14 cellular contexts compared by ENCODE assay signal in the genomic region with DNA sequence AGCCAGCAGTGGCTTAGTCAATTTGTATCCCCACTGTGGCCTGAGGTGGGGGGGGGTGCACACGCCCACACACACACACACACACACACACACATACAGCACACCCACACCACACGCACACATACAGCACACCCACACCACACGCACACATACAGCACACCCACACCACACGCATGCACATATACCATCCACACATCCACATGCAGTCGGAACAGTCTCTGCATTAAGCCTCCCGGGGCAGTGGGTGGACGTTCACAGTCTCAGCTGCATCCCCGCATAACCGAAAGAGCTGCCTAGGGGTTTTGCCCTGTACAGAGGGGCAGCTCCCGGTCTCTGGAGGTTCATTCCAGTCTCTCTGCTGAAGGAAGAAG.
DNase-seq lines count a peak whose midpoint lies in the region; ATAC-seq and TF ChIP-seq lines count a peak whose summit lies in the region.
"Had no signal": no experiment of that assay in that cellular context is flagged by ENCODE, and none has a peak within 500 bp of the region (broad histone marks: within the 10 kb centered on the region; RNA-seq: fewer than 3 reads in every experiment).

No MANE protein-coding gene starts in this region.

- CTCF ChIA-PET in HEK293 (lab: Yijun Ruan, JAX): no interaction called here

- H3K27ac Mint-ChIP-seq in activated naive CD8-positive, alpha-beta T cell treated with anti-CD3 and anti-CD28 coated beads for 36 hours: peak overlapping the region; percentile 81
- H3K27ac Mint-ChIP-seq in nephron progenitor cell: peak overlapping the region; percentile 66
- H3K27ac Mint-ChIP-seq: immature natural killer cell, T-cell had no signal

- H2AFZ ChIP-seq in DND-41 (ENCODE audit: low read depth, low read length): no peak overlapping the region

- H3K36me3 ChIP-seq in DND-41 (ENCODE audit: insufficient read depth, low read length): no peaks in the 10 kb centered on the region
- H3K36me3 ChIP-seq in HEK293 (ENCODE audit: control insufficient read depth in 2 of 2, insufficient read depth in 1 of 2, low read length in 2 of 2): no peaks in the 10 kb centered on the region

- no peaks in the 10 kb centered on the region for H3K36me3 Mint-ChIP-seq in activated naive CD8-positive, alpha-beta T cell treated with anti-CD3 and anti-CD28 coated beads for 36 hours
- H3K36me3 Mint-ChIP-seq in nephron progenitor cell (ENCODE audit: low read depth): no peaks in the 10 kb centered on the region
- H3K36me3 Mint-ChIP-seq: immature natural killer cell, T-cell had no signal

- peaks cover 12% of the 10 kb centered on the region for H3K4me1 Mint-ChIP-seq in activated naive CD8-positive, alpha-beta T cell treated with anti-CD3 and anti-CD28 coated beads for 36 hours
- H3K4me1 Mint-ChIP-seq in nephron progenitor cell: peaks cover 77% of the 10 kb centered on the region
- H3K4me1 Mint-ChIP-seq: immature natural killer cell had no signal

- no peaks in the 10 kb centered on the region for H3K79me2 ChIP-seq in DND-41 (ENCODE audit: insufficient read depth, low read length)

- H3K4me3 Mint-ChIP-seq in activated naive CD8-positive, alpha-beta T cell treated with anti-CD3 and anti-CD28 coated beads for 36 hours: peak overlapping the region; percentile 1
- peak overlapping the region; percentile 12 for H3K4me3 Mint-ChIP-seq in nephron progenitor cell
- H3K4me3 Mint-ChIP-seq: immature natural killer cell had no signal

- TF ChIP-seq CTCF in DND-41 (IDR thresholded peaks at IDR 0.05; ENCODE audit: borderline replicate concordance, extremely low read depth, low read length, poor library complexity, severe bottlenecking) (no peak), HEK293 (tag by site-specific recombination; IDR thresholded peaks at IDR 0.05) (no peak), nephron progenitor cell (IDR thresholded peaks at IDR 0.05) (no peak)

- H3K4me3 ChIP-seq in DND-41 (ENCODE audit: low read depth in 1 of 2, low read length in 2 of 2) (no peak overlapping the region), HEK293 (ENCODE audit: low read depth, low read length) (no peak overlapping the region)

- DNase-seq in DND-41: no peak
- DNase-seq in activated naive CD8-positive, alpha-beta T cell treated with anti-CD3 and anti-CD28 coated beads for 36 hours: no peak
- no peak for DNase-seq in nephron progenitor cell
- DNase-seq in NCI-H1417 (lab: John Stamatoyannopoulos, UW): no peak
- DNase-seq: amygdala, immature natural killer cell, T-cell had no signal

- POLR2A ChIA-PET in HEK293 (lab: Yijun Ruan, JAX): interaction anchor here (0.6 to 1.1 kb wide), 2 partner anchors 14 to 29 kb away, joined by 3 to 6 read pairs; no protein-coding TSS in a partner anchor

- H3K27me3 Mint-ChIP-seq in activated naive CD8-positive, alpha-beta T cell treated with anti-CD3 and anti-CD28 coated beads for 36 hours: peaks cover 21% of the 10 kb centered on the region
- peaks cover 17% of the 10 kb centered on the region for H3K27me3 Mint-ChIP-seq in nephron progenitor cell (ENCODE audit: low read depth, poor library complexity)
- H3K27me3 Mint-ChIP-seq: T-cell had no signal

- no peaks in the 10 kb centered on the region for H4K20me1 ChIP-seq in DND-41 (ENCODE audit: insufficient read depth, low read length)

- peak overlapping the region; percentile 21; the same call in 1 of the 2 replicates for H3K4me2 ChIP-seq in DND-41 (ENCODE audit: insufficient read depth, low read length)

- no peaks in the 10 kb centered on the region for H3K9me3 Mint-ChIP-seq in activated naive CD8-positive, alpha-beta T cell treated with anti-CD3 and anti-CD28 coated beads for 36 hours
- no peaks in the 10 kb centered on the region for H3K9me3 Mint-ChIP-seq in nephron progenitor cell
- H3K9me3 Mint-ChIP-seq: immature natural killer cell, T-cell had no signal

- peak overlapping the region; percentile 77; the same call in 1 of the 2 replicates for H3K27ac ChIP-seq in DND-41 (ENCODE audit: low read length)
- no peak overlapping the region; the same call in 1 of the 2 replicates for H3K27ac ChIP-seq in HEK293 (ENCODE audit: extremely low read depth, low read depth, low read length)
- H3K27ac ChIP-seq: C4-2B, foreskin keratinocyte had no signal

- peaks cover 26% of the 10 kb centered on the region for H3K4me1 ChIP-seq in DND-41 (ENCODE audit: insufficient read depth, low read length)
- H3K4me1 ChIP-seq in HEK293 (ENCODE audit: control insufficient read depth, insufficient read depth, low read length): peaks cover 4% of the 10 kb centered on the region; the same call in 1 of the 2 replicates
- H3K4me1 ChIP-seq: foreskin keratinocyte had no signal

- H3K27me3 ChIP-seq in DND-41 (ENCODE audit: insufficient read depth, low read length, poor library complexity): no peaks in the 10 kb centered on the region
- H3K27me3 ChIP-seq: foreskin keratinocyte had no signal

- H3K9me3 ChIP-seq in DND-41 (ENCODE audit: insufficient read depth, low read length, severe bottlenecking) (no peaks in the 10 kb centered on the region), HEK293 (ENCODE audit: control insufficient read depth, insufficient read depth, low read depth, low read length) (no peaks in the 10 kb centered on the region)

- peak overlapping the region; percentile 27 for H3K9ac ChIP-seq in DND-41 (ENCODE audit: low read depth, low read length)

- ATAC-seq in DND-41 (ENCODE audit: insufficient read depth, low read depth) (peak; percentile 46), HG03354 (IDR thresholded peaks at IDR 0.05; ENCODE audit: poor library complexity, severe bottlenecking, unreplicated experiment) (no peak), GM19351 (IDR thresholded peaks at IDR 0.05; ENCODE audit: unreplicated experiment) (no peak), GM21737 (IDR thresholded peaks at IDR 0.05; ENCODE audit: unreplicated experiment) (no peak)
- ATAC-seq: foreskin keratinocyte, right cardiac atrium, T-cell had no signal

TF ChIP-seq in HEK293, 187 proteins besides CTCF, POLR2A, EP300 and RAD21 (continues in another document):
- TF ChIP-seq ZNF169 (tag by site-specific recombination; IDR thresholded peaks at IDR 0.05) (no peak), KLF9 (tag by site-specific recombination; IDR thresholded peaks at IDR 0.05; ENCODE audit: low read depth) (peak; percentile 39; the same call in 1 of the 2 replicates), ZBTB20 (tag by site-specific recombination; IDR thresholded peaks at IDR 0.05) (no peak), YY2 (tag by site-specific recombination; IDR thresholded peaks at IDR 0.05) (no peak), ZNF843 (tag by site-specific recombination; IDR thresholded peaks at IDR 0.05) (no peak), ZNF324 (tag by site-specific recombination; IDR thresholded peaks at IDR 0.05) (no peak), ZNF560 (tag by site-specific recombination; IDR thresholded peaks at IDR 0.05; ENCODE audit: borderline replicate concordance) (no peak), ZNF302 (tag by site-specific recombination; IDR thresholded peaks at IDR 0.05; ENCODE audit: low read depth) (no peak), EGR2 (tag by site-specific recombination; IDR thresholded peaks at IDR 0.05; ENCODE audit: low read depth) (peak; percentile 98), ZFHX2 (tag by site-specific recombination; conservative IDR thresholded peaks at IDR 0.05) (peak; percentile 99), ZNF701 (tag by site-specific recombination; IDR thresholded peaks at IDR 0.05) (no peak), ZNF184 (tag by site-specific recombination; IDR thresholded peaks at IDR 0.05) (no peak), ZBTB7A (tag by site-specific recombination; IDR thresholded peaks at IDR 0.05; ENCODE audit: low read depth) (no peak), BCL6B (tag by site-specific recombination; IDR thresholded peaks at IDR 0.05) (no peak)
- TF ChIP-seq, protein P1, sequence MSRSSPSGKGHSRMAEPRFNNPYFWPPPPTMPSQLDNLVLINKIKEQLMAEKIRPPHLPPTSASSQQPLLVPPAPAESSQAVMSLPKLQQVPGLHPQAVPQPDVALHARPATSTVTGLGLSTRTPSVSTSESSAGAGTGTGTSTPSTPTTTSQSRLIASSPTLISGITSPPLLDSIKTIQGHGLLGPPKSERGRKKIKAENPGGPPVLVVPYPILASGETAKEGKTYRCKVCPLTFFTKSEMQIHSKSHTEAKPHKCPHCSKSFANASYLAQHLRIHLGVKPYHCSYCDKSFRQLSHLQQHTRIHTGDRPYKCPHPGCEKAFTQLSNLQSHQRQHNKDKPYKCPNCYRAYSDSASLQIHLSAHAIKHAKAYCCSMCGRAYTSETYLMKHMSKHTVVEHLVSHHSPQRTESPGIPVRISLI (tag by site-specific recombination; IDR thresholded peaks at IDR 0.05): no peak
- TF ChIP-seq, protein P2, sequence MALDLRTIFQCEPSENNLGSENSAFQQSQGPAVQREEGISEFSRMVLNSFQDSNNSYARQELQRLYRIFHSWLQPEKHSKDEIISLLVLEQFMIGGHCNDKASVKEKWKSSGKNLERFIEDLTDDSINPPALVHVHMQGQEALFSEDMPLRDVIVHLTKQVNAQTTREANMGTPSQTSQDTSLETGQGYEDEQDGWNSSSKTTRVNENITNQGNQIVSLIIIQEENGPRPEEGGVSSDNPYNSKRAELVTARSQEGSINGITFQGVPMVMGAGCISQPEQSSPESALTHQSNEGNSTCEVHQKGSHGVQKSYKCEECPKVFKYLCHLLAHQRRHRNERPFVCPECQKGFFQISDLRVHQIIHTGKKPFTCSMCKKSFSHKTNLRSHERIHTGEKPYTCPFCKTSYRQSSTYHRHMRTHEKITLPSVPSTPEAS (tag by site-specific recombination; IDR thresholded peaks at IDR 0.05): peak; percentile 73
